In genomic region chr9:6955251-6955921, GRCh38 we compare ENCODE assay signal across 8 cellular contexts.
A peak's percentile ranks its signal among the peaks of the same experiment; 100 is the strongest.
DNase-seq lines count a peak whose midpoint lies in the region; ATAC-seq and TF ChIP-seq lines count a peak whose summit lies in the region.

No MANE protein-coding gene starts in this region.

- TF ChIP-seq POLR2A in sigmoid colon (IDR thresholded peaks at IDR 0.05) (no peak), esophagus squamous epithelium (IDR thresholded peaks at IDR 0.05) (no peak)

- H3K9me3 ChIP-seq in sigmoid colon (no peaks in the 10 kb centered on the region), esophagus squamous epithelium (no peaks in the 10 kb centered on the region)

- H3K4me1 ChIP-seq in sigmoid colon (no peaks in the 10 kb centered on the region), esophagus squamous epithelium (peaks cover 0 to 17% (median 5%) of the 10 kb centered on the region in 3 donors)

- 69 to 91% methylated on average over 7 of the region's 7 CpGs for WGBS in sigmoid colon, 2 donors
- WGBS in esophagus squamous epithelium, 2 donors: 42% methylated on average over 7 of the region's 7 CpGs

- no peak for ATAC-seq in HG03439 (IDR thresholded peaks at IDR 0.05; ENCODE audit: unreplicated experiment)

- no peak for TF ChIP-seq CTCF in GM10266 (IDR thresholded peaks at IDR 0.05; ENCODE audit: control insufficient read depth, insufficient read depth, low read depth, missing control alignments)
- no peak for TF ChIP-seq CTCF in sigmoid colon (IDR thresholded peaks at IDR 0.05)
- TF ChIP-seq CTCF in esophagus squamous epithelium (IDR thresholded peaks at IDR 0.05): no peak

- H3K27ac ChIP-seq in sigmoid colon (no peak overlapping the region), esophagus squamous epithelium (no peak overlapping the region)

- intact Hi-C loops in sigmoid colon (cut with DNase I): no loop called here
- intact Hi-C loops in esophagus squamous epithelium (cut with DNase I): no loop called here

- H3K27me3 ChIP-seq in H7 (ENCODE audit: control insufficient read depth, insufficient read depth, low read length): no peaks in the 10 kb centered on the region
- no peaks in the 10 kb centered on the region for H3K27me3 ChIP-seq in sigmoid colon
- H3K27me3 ChIP-seq in esophagus squamous epithelium: no peaks in the 10 kb centered on the region

- DNase-seq in GM10266 (ENCODE audit: extremely low spot score) (peak; percentile 37), H7 (peak; percentile 37), NCI-H82 treated with DMSO at 0.1 percent for 48 hours (lab: John Stamatoyannopoulos, UW; ENCODE audit: unreplicated experiment) (peak; percentile 5), hepatic stellate cell (ENCODE audit: low spot score) (peak; percentile 12), sigmoid colon (no peak), esophagus squamous epithelium (lab: John Stamatoyannopoulos, UW) (no peak), NOMO-1 treated with dmso at 0.1 percent for 144 hours (lab: John Stamatoyannopoulos, UW; ENCODE audit: unreplicated experiment) (no peak)

- H3K4me3 ChIP-seq in H7 (ENCODE audit: insufficient read depth, low read depth, low read length) (no peak overlapping the region), sigmoid colon (no peak overlapping the region), esophagus squamous epithelium (no peak overlapping the region)

- no peak for TF ChIP-seq EP300 in sigmoid colon (IDR thresholded peaks at IDR 0.05)

- no peaks in the 10 kb centered on the region for H3K36me3 ChIP-seq in H7 (replicated peaks; ENCODE audit: control insufficient read depth, insufficient read depth, low read length)
- H3K36me3 ChIP-seq in sigmoid colon: no peaks in the 10 kb centered on the region
- peaks cover 0 to 6% (median 0%) of the 10 kb centered on the region in 3 donors for H3K36me3 ChIP-seq in esophagus squamous epithelium

Comparison
In these comparisons a context has a peak if more than half of its experiments do, and no peak if none do; other contexts are left out.
1. DNase-seq: peak in GM10266 (single experiment), H7 (single experiment), NCI-H82 treated with DMSO at 0.1 percent for 48 hours (single experiment) and hepatic stellate cell (single experiment); none in sigmoid colon (single experiment), esophagus squamous epithelium (single experiment) and NOMO-1 treated with dmso at 0.1 percent for 144 hours (single experiment).